Comparison of ENCODE assay signal across 18 cellular contexts in genomic region chr3:74844428-74844827, GRCh38.
"Had no signal": no experiment of that assay in that cellular context is flagged by ENCODE, and none has a peak within 500 bp of the region (broad histone marks: within the 10 kb centered on the region; RNA-seq: fewer than 3 reads in every experiment).

No MANE protein-coding gene starts in this region.

- H3K9me3 Mint-ChIP-seq: mesothelial cell of epicardium, nephron had no signal

- H3K36me3 ChIP-seq: cardiac muscle cell, lower lobe of right lung, sigmoid colon, thyroid gland had no signal

- H3K79me2 ChIP-seq: parathyroid adenoma had no signal

- H3K27me3 ChIP-seq: cardiac muscle cell, sigmoid colon, thyroid gland had no signal

- H3K4me1 ChIP-seq: lower lobe of right lung, parathyroid adenoma, sigmoid colon, thyroid gland had no signal

- H3K4me3 Mint-ChIP-seq: activated B cell treated with CpG ODN at 0.5 μM for 24 hours; activated CD4-positive, alpha-beta memory T cell treated with anti-CD3 and anti-CD28 coated beads, Interleukin-2, amount 10 ng/mL, durations not matched to agents 7 days and 5 days; activated CD8-positive, alpha-beta memory T cell treated with anti-CD3 and anti-CD28 coated beads, Interleukin-2, amount 10 ng/mL, durations not matched to agents 7 days and 5 days; activated naive CD8-positive, alpha-beta T cell; mesothelial cell of epicardium; nephron; T-helper 2 cell treated with Interferon-gamma antibody and Interleukin-4, amounts not matched to agents 5 μg/mL and 100 μg/mL, for 36 hours had no signal

- H3K27me3 Mint-ChIP-seq: activated B cell treated with CpG ODN at 0.5 μM for 24 hours; activated CD4-positive, alpha-beta memory T cell treated with anti-CD3 and anti-CD28 coated beads, Interleukin-2, amount 10 ng/mL, durations not matched to agents 7 days and 5 days; activated CD8-positive, alpha-beta memory T cell treated with anti-CD3 and anti-CD28 coated beads, Interleukin-2, amount 10 ng/mL, durations not matched to agents 7 days and 5 days; activated naive CD8-positive, alpha-beta T cell had no signal

- H3K27ac Mint-ChIP-seq: activated B cell treated with CpG ODN at 0.5 μM for 24 hours; activated CD4-positive, alpha-beta memory T cell treated with anti-CD3 and anti-CD28 coated beads, Interleukin-2, amount 10 ng/mL, durations not matched to agents 7 days and 5 days; activated CD8-positive, alpha-beta memory T cell treated with anti-CD3 and anti-CD28 coated beads, Interleukin-2, amount 10 ng/mL, durations not matched to agents 7 days and 5 days; activated naive CD8-positive, alpha-beta T cell; mesothelial cell of epicardium; nephron; T-helper 2 cell treated with Interferon-gamma antibody and Interleukin-4, amounts not matched to agents 5 μg/mL and 100 μg/mL, for 36 hours had no signal

- H3K9ac ChIP-seq: parathyroid adenoma had no signal

- DNase-seq: activated B cell treated with CpG ODN at 0.5 μM for 24 hours; activated CD4-positive, alpha-beta memory T cell treated with anti-CD3 and anti-CD28 coated beads, Interleukin-2, amount 10 ng/mL, durations not matched to agents 7 days and 5 days; activated CD4-positive, alpha-beta T cell treated with anti-CD3 and anti-CD28 coated beads for 4 hours; activated CD8-positive, alpha-beta memory T cell treated with anti-CD3 and anti-CD28 coated beads, Interleukin-2, amount 10 ng/mL, durations not matched to agents 7 days and 5 days; dermis blood vessel endothelial cell; effector memory CD4-positive, alpha-beta T cell; foreskin melanocyte; head of caudate nucleus; lower lobe of right lung; sigmoid colon; stimulated activated naive CD4-positive, alpha-beta T cell treated with Interleukin-2 at 50 U/mL for 16 hours; thyroid gland had no signal

- H3K9me3 ChIP-seq: lower lobe of right lung, sigmoid colon, thyroid gland had no signal

- H3K27ac ChIP-seq: cardiac muscle cell, lower lobe of right lung, parathyroid adenoma, sigmoid colon, thyroid gland had no signal

- ATAC-seq: activated CD8-positive, alpha-beta memory T cell treated with anti-CD3 and anti-CD28 coated beads, Interleukin-2, amount 10 ng/mL, durations not matched to agents 7 days and 5 days; lower lobe of right lung had no signal

- H3K4me3 ChIP-seq: cardiac muscle cell, lower lobe of right lung, sigmoid colon, thyroid gland had no signal

- H3K4me1 Mint-ChIP-seq: activated B cell treated with CpG ODN at 0.5 μM for 24 hours; activated CD4-positive, alpha-beta memory T cell treated with anti-CD3 and anti-CD28 coated beads, Interleukin-2, amount 10 ng/mL, durations not matched to agents 7 days and 5 days; activated CD8-positive, alpha-beta memory T cell treated with anti-CD3 and anti-CD28 coated beads, Interleukin-2, amount 10 ng/mL, durations not matched to agents 7 days and 5 days had no signal

- H3K36me3 Mint-ChIP-seq: activated CD8-positive, alpha-beta memory T cell treated with anti-CD3 and anti-CD28 coated beads, Interleukin-2, amount 10 ng/mL, durations not matched to agents 7 days and 5 days; activated naive CD8-positive, alpha-beta T cell; mesothelial cell of epicardium had no signal

- H2AFZ ChIP-seq: parathyroid adenoma had no signal
